ENCODE assay signal across 1 cellular context in the genomic region with DNA sequence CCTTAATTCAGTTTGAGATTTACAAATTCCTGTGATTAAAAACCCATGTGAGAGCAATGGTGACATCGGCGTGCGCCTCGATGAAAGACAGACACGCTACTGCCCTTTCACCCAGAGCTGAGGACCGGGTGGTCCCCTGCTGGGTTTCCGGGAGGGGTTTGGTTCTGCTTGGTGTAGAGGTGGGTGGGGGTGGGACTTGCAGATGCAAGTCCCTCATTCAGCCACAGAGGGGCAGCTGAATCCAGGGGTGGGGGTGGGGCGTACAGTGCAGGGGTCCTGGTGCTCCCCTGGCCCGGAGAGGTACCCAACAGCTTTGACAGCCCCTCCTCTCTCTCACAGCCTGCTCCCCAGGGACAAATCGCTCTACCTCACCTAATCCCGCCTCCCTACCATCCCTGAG.
TF ChIP-seq lines count a peak whose summit lies in the region.

No MANE protein-coding gene starts in this region.

TF ChIP-seq in WTC11, 78 proteins besides CTCF, POLR2A, EP300 and RAD21 (continued from another document):
- TF ChIP-seq IRF1 (CRISPR knock-in tag; IDR thresholded peaks at IDR 0.05), result no peak
- no peak for TF ChIP-seq ESRRA (CRISPR knock-in tag; IDR thresholded peaks at IDR 0.05; ENCODE audit: borderline replicate concordance)
- no peak for TF ChIP-seq ZNF263 (CRISPR knock-in tag; IDR thresholded peaks at IDR 0.05; ENCODE audit: low read depth)
- no peak for TF ChIP-seq E2F5 (CRISPR knock-in tag; IDR thresholded peaks at IDR 0.05)
- TF ChIP-seq ZNF416 (CRISPR knock-in tag; IDR thresholded peaks at IDR 0.05), result no peak
- no peak for TF ChIP-seq ZNF138 (CRISPR knock-in tag; conservative IDR thresholded peaks at IDR 0.05)
- TF ChIP-seq, protein P1, sequence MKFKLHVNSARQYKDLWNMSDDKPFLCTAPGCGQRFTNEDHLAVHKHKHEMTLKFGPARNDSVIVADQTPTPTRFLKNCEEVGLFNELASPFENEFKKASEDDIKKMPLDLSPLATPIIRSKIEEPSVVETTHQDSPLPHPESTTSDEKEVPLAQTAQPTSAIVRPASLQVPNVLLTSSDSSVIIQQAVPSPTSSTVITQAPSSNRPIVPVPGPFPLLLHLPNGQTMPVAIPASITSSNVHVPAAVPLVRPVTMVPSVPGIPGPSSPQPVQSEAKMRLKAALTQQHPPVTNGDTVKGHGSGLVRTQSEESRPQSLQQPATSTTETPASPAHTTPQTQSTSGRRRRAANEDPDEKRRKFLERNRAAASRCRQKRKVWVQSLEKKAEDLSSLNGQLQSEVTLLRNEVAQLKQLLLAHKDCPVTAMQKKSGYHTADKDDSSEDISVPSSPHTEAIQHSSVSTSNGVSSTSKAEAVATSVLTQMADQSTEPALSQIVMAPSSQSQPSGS (CRISPR knock-in tag; IDR thresholded peaks at IDR 0.05; ENCODE audit: borderline replicate concordance, low read depth), result no peak
